ENCODE assay signal across 13 cellular contexts in genomic region chr5:93589812-93590215, GRCh38. TPM values are rescaled to one million over a fixed set of nuclear protein-coding genes. Genes with fewer than 3 reads are reported as not detected.
A peak's percentile ranks its signal among the peaks of the same experiment; 100 is the strongest.
DNase-seq lines count a peak whose midpoint lies in the region; ATAC-seq and TF ChIP-seq lines count a peak whose summit lies in the region.
"Had no signal": no experiment of that assay in that cellular context is flagged by ENCODE, and none has a peak within 500 bp of the region (broad histone marks: within the 10 kb centered on the region; RNA-seq: fewer than 3 reads in every experiment).

No MANE protein-coding gene starts in this region.

- no peak for DNase-seq in PC-3
- DNase-seq in cerebellum (ENCODE audit: low spot score), result peak; percentile 76
- DNase-seq in tibial nerve (ENCODE audit: low spot score in 2 of 2), result no peak
- no peak for DNase-seq in NCI-H510A (lab: John Stamatoyannopoulos, UW)
- DNase-seq: cortex of kidney, NCI-H1930 had no signal

- H3K9me3 ChIP-seq in PC-3 (ENCODE audit: low read length), result no peaks in the 10 kb centered on the region
- no peaks in the 10 kb centered on the region for H3K9me3 ChIP-seq in tibial nerve

- BruUV-seq in PC-3 (replicated peaks; lab: Mats Ljungman, UMichigan), result no TSS peak

- H3K4me1 ChIP-seq in PC-3 (ENCODE audit: insufficient read depth, low read length), result peaks cover 30% of the 10 kb centered on the region
- peaks cover 0 to 45% (median 13%) of the 10 kb centered on the region in 4 donors for H3K4me1 ChIP-seq in tibial nerve

- peaks cover 47% of the 10 kb centered on the region for H4K20me1 ChIP-seq in PC-3 (ENCODE audit: low read length)

- ATAC-seq in PC-3, result no peak
- ATAC-seq in HG03457 (IDR thresholded peaks at IDR 0.05; ENCODE audit: unreplicated experiment), result no peak
- ATAC-seq in HG03025 (IDR thresholded peaks at IDR 0.05; ENCODE audit: low FRiP score, unreplicated experiment), result no peak
- ATAC-seq: activated T-helper 17 cell treated with anti-CD3 and anti-CD28 coated beads, Interleukin-2, amount 50 U/mL, for 72 hours; esophagus mucosa; left lobe of liver; Panc1 had no signal

- no peaks in the 10 kb centered on the region for H3F3A ChIP-seq in PC-3 (ENCODE audit: low read length, unreplicated experiment)

- peaks cover 61% of the 10 kb centered on the region for H3K36me3 ChIP-seq in PC-3 (ENCODE audit: low read depth, low read length)
- peaks cover 0 to 22% (median 0%) of the 10 kb centered on the region in 3 donors for H3K36me3 ChIP-seq in tibial nerve

- POLR2A ChIA-PET in PC-3 (lab: Charles Lee; ENCODE audit: unreplicated experiment), result no interaction called here

- H3K9ac ChIP-seq in PC-3 (ENCODE audit: low read length), result no peak overlapping the region

- no peaks in the 10 kb centered on the region for H3K9me2 ChIP-seq in PC-3 (replicated peaks; ENCODE audit: low read length)

- CTCF ChIA-PET in PC-3 (lab: Charles Lee), result interaction anchor here (0.7 kb wide), 1 partner anchor 314 kb away, joined by 3 read pairs; no protein-coding TSS in a partner anchor

- TF ChIP-seq POLR2A in tibial nerve (IDR thresholded peaks at IDR 0.05), result no peak

- no peak for TF ChIP-seq EP300 in tibial nerve (IDR thresholded peaks at IDR 0.05)

- H3K4me3 ChIP-seq in PC-3 (ENCODE audit: low read length), result peak overlapping the region; percentile 48
- peak overlapping the region in 3 of 4 donors; percentile 4 to 83 (median 6) for H3K4me3 ChIP-seq in tibial nerve

- 17 to 30% methylated on average over 3 of the region's 3 CpGs for WGBS in tibial nerve, 2 donors

- peak overlapping the region; percentile 60 for H3K4me2 ChIP-seq in PC-3 (ENCODE audit: low read length)

- peaks cover 75% of the 10 kb centered on the region for H3K79me2 ChIP-seq in PC-3 (ENCODE audit: low read length)

- no peak overlapping the region for H3K27ac ChIP-seq in PC-3 (ENCODE audit: low read length)
- peak overlapping the region; percentile 30 for H3K27ac ChIP-seq in layer of hippocampus (ENCODE audit: low read depth, low read length)
- peak overlapping the region; percentile 61 to 95 (median 80) for H3K27ac ChIP-seq in tibial nerve

- TF ChIP-seq CTCF in PC-3 (conservative IDR thresholded peaks at IDR 0.05; ENCODE audit: low read depth, low read length), result no peak
- TF ChIP-seq CTCF in tibial nerve (IDR thresholded peaks at IDR 0.05), result no peak

- H2AFZ ChIP-seq in PC-3 (ENCODE audit: low read length), result no peak overlapping the region

- intact Hi-C loops in PC-3 (cut with micrococcal nuclease), result loop anchor here (10.0 kb wide), 3 partner anchors 645 to 905 kb away; no protein-coding TSS in a partner anchor

- H3K27me3 ChIP-seq in PC-3 (ENCODE audit: low read length), result no peaks in the 10 kb centered on the region
- H3K27me3 ChIP-seq in layer of hippocampus (ENCODE audit: control insufficient read depth, insufficient read depth, low read length), result peaks cover 7% of the 10 kb centered on the region
- H3K27me3 ChIP-seq in tibial nerve, result no peaks in the 10 kb centered on the region

RNA-seq across cellular contexts. Expression of gene NR2F1, which starts 6.8 kb away (rescaled TPM):
- 88.4 and 118 TPM in 2 replicates for total RNA-seq in PC-3 (2014; rRNA removed)
- 97.7 TPM for total RNA-seq in cerebellum
- 10 to 100 TPM; 64.9 to 81.3 (median 67.6) TPM for total RNA-seq in tibial nerve
- total RNA-seq: activated T-helper 17 cell treated with anti-CD3 and anti-CD28 coated beads, Interleukin-2, amount 50 U/mL, for 72 hours had no signal

RNA-seq across cellular contexts. Expression of gene NR2F1-AS1, which starts 8.8 kb away (rescaled TPM):
- total RNA-seq in PC-3 (2014; rRNA removed) (24.1 and 28.8 TPM in 2 replicates), cerebellum (70.1 TPM), tibial nerve (10 to 100 TPM; 13.5 to 38.4 (median 35.4) TPM)
- total RNA-seq: activated T-helper 17 cell treated with anti-CD3 and anti-CD28 coated beads, Interleukin-2, amount 50 U/mL, for 72 hours had no signal
